In the genomic region with DNA sequence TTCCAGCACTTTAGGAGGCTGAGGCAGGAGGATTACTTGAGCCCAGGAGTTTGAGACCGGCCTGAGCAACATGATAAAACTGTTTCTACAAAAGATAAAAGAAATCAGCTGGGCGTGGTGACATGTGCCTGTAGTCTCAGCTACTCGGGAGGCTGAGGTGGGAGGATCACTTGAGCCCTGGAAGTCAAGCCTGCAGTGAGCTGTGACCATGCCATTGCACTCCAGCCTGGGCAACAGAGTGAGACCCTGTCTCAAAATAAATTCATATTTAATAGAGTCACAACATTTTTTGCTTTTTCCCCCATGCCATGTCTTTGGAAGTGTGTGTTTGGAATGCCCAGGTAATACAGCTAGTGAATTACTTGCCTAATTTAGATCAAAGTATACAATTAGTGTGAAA, we compare ENCODE assay signal across 1 cellular context.
TF ChIP-seq lines count a peak whose summit lies in the region.

No MANE protein-coding gene starts in this region.

TF ChIP-seq in K562, 482 proteins besides CTCF, POLR2A, EP300 and RAD21:
- 0 out of 4 replicates have a peak, but pooled peaks of 1 of the 2 experiments have one; percentile 26 for TF ChIP-seq TRIM24 (IDR thresholded peaks at IDR 0.05)
- TF ChIP-seq CBFA2T3 (IDR thresholded peaks at IDR 0.05) = peak; percentile 61
- TF ChIP-seq CBFA2T2 (conservative IDR thresholded peaks at IDR 0.05) = peak; percentile 27; the same call in 1 of the 2 replicates
- peak; percentile 53 for TF ChIP-seq ZNF121 (CRISPR knock-in tag; conservative IDR thresholded peaks at IDR 0.05)
